Comparison of ENCODE assay signal across 16 cellular contexts in the genomic region with DNA sequence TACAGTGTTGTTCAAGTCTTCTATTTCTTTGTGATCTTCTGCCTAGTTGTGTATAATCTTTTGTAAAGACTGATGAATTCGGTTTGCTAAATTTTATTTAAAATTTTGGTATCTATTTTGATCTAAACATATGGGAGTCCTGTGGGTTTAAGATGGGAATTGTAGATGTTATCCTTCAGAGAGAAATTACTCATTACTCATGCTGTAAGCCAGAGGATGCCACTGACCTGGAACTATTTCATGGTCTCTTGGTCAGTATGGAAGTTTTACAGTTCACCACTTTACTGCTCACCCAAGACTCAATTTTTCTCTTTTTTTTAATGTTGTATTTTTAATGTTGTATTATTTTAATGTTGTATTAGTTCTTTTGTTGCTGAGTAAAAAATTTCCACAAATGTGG.
DNase-seq lines count a peak whose midpoint lies in the region; ATAC-seq and TF ChIP-seq lines count a peak whose summit lies in the region.
"Had no signal": no experiment of that assay in that cellular context is flagged by ENCODE, and none has a peak within 500 bp of the region (broad histone marks: within the 10 kb centered on the region; RNA-seq: fewer than 3 reads in every experiment).

No MANE protein-coding gene starts in this region.

- H2BK20ac ChIP-seq in IMR-90 (ENCODE audit: low read depth, low read length): 0 out of 2 replicates have a peak overlapping the region, but pooled peaks have one; percentile 57

- no peak overlapping the region for H3K27ac ChIP-seq in ACC112 (ENCODE audit: low read depth, low read length)
- no peak overlapping the region for H3K27ac ChIP-seq in IMR-90 (ENCODE audit: insufficient read depth, low read length)
- H3K27ac ChIP-seq in tibial artery: no peak overlapping the region
- H3K27ac ChIP-seq: SJCRH30 had no signal

- intact Hi-C loops in IMR-90 (cut with micrococcal nuclease): no loop called here
- intact Hi-C loops in tibial artery (cut with DNase I; ENCODE audit: low total_unique reads): no loop called here

- no peaks in the 10 kb centered on the region for H3K79me2 ChIP-seq in ACC112 (ENCODE audit: control insufficient read depth, insufficient read depth, low read length, unreplicated experiment)

- H2BK5ac ChIP-seq in IMR-90 (ENCODE audit: low read depth, low read length, poor library complexity, severe bottlenecking): peak overlapping the region; percentile 40

- no peak overlapping the region for H2AK9ac ChIP-seq in IMR-90 (replicated peaks; ENCODE audit: low read depth, low read length, poor library complexity)

- BruUV-seq in IMR-90 (replicated peaks; lab: Mats Ljungman, UMichigan): no TSS peak

- no peaks in the 10 kb centered on the region for H3K79me1 ChIP-seq in IMR-90 (ENCODE audit: low read depth in 1 of 2, low read length in 2 of 2)

- peak overlapping the region; percentile 61; the same call in 1 of the 2 replicates for H3K18ac ChIP-seq in IMR-90 (ENCODE audit: low read depth, low read length)

- H2AFZ ChIP-seq in ACC112 (ENCODE audit: low read length, unreplicated experiment): peak overlapping the region; percentile 32
- H2AFZ ChIP-seq in IMR-90 (replicated peaks; ENCODE audit: low read length, poor library complexity): no peak overlapping the region

- H3K14ac ChIP-seq in IMR-90 (replicated peaks; ENCODE audit: low read depth, low read length): no peak overlapping the region

- peak overlapping the region; percentile 79; the same call in 1 of the 2 replicates for H2BK120ac ChIP-seq in IMR-90 (ENCODE audit: low read depth, low read length)

- no peak overlapping the region for H3K56ac ChIP-seq in IMR-90 (ENCODE audit: extremely low read depth, insufficient read depth, low read length)

- no peak overlapping the region for H3K9ac ChIP-seq in IMR-90 (ENCODE audit: low read depth, low read length)

- H3K27me3 ChIP-seq in ACC112 (ENCODE audit: insufficient read depth, low read length) (no peaks in the 10 kb centered on the region), IMR-90 (ENCODE audit: control insufficient read depth, insufficient read depth, low read length) (no peaks in the 10 kb centered on the region), tibial artery (no peaks in the 10 kb centered on the region)
- H3K27me3 ChIP-seq: SJCRH30 had no signal

- no peak for TF ChIP-seq POLR2A in IMR-90 (IDR thresholded peaks at IDR 0.05; ENCODE audit: low read depth, low read length)

- H4K91ac ChIP-seq in IMR-90 (ENCODE audit: insufficient read depth, low read depth, low read length): no peak overlapping the region

- no peak overlapping the region for H3K4ac ChIP-seq in IMR-90 (ENCODE audit: low read depth, low read length)

- TF ChIP-seq RAD21 in IMR-90 (IDR thresholded peaks at IDR 0.05; ENCODE audit: low read length): no peak

- ATAC-seq in IMR-90 (ENCODE audit: low read depth): no peak

- dilution Hi-C loops in IMR-90 (cut with HindIII; ENCODE audit: low sequenced_read_pairs, unreplicated experiment): no loop called here

- CTCF ChIA-PET in IMR-90 (lab: Yijun Ruan, JAX): interaction anchor here (0.6 kb wide), 1 partner anchor 21 kb away, joined by 3 read pairs; no protein-coding TSS in a partner anchor

- H4K5ac ChIP-seq in IMR-90 (ENCODE audit: low read depth, low read length): no peak overlapping the region; the same call in 1 of the 2 replicates

- H3K4me3 ChIP-seq in ACC112 (ENCODE audit: low read depth, low read length) (no peak overlapping the region), IMR-90 (ENCODE audit: insufficient read depth, low read depth, low read length) (no peak overlapping the region), astrocyte of the spinal cord (ENCODE audit: low read depth, low read length) (no peak overlapping the region), tibial artery (no peak overlapping the region)
- H3K4me3 ChIP-seq: SJCRH30 had no signal

- H4K20me1 ChIP-seq in IMR-90 (ENCODE audit: insufficient read depth, low read length): no peaks in the 10 kb centered on the region

- peaks cover 10% of the 10 kb centered on the region for H3K9me3 ChIP-seq in IMR-90 (ENCODE audit: control insufficient read depth, insufficient read depth, low read length)
- H3K9me3 ChIP-seq in tibial artery: peaks cover 0 to 5% (median 4%) of the 10 kb centered on the region in 3 donors
- H3K9me3 ChIP-seq: SJCRH30 had no signal

- H3K36me3 ChIP-seq in ACC112 (ENCODE audit: insufficient read depth, low read length) (0 out of 2 replicates have a peak, but pooled peaks cover 11% of the 10 kb centered on the region), IMR-90 (ENCODE audit: control insufficient read depth, insufficient read depth, low read length) (no peaks in the 10 kb centered on the region), tibial artery (no peaks in the 10 kb centered on the region)
- H3K36me3 ChIP-seq: SJCRH30 had no signal

- in situ Hi-C loops in IMR-90 (cut with MboI; ENCODE audit: low sequenced_read_pairs) (no loop called here), astrocyte of the spinal cord (cut with HindIII; ENCODE audit: low sequenced_read_pairs) (no loop called here)

- TF ChIP-seq CTCF in IMR-90 (conservative IDR thresholded peaks at IDR 0.05; ENCODE audit: low read depth, low read length) (no peak), astrocyte of the spinal cord (IDR thresholded peaks at IDR 0.05; ENCODE audit: low read depth, low read length) (no peak), tibial artery (IDR thresholded peaks at IDR 0.05) (no peak)

- H3K23ac ChIP-seq in IMR-90 (ENCODE audit: low read depth, low read length): no peak overlapping the region

- no peak overlapping the region for H2BK15ac ChIP-seq in IMR-90 (ENCODE audit: low read depth, low read length)

- no peak overlapping the region for H3K4me2 ChIP-seq in IMR-90 (ENCODE audit: low read depth, low read length)

- DNase-seq in IMR-90: no peak
- DNase-seq in astrocyte of the spinal cord (ENCODE audit: low read depth, low spot score): peak; percentile 19
- DNase-seq in iris pigment epithelial cell (ENCODE audit: low read depth): peak; percentile 48
- no peak for DNase-seq in activated naive CD4-positive, alpha-beta T cell treated with Interleukin-2 at 50 U/mL for 16 hours
- no peak for DNase-seq in stimulated activated CD4-positive, alpha-beta T cell treated with anti-CD3 and anti-CD28 coated beads, Interleukin-2, amount 100 ng/mL, for 48 hours
- DNase-seq in cerebellar cortex (ENCODE audit: low spot score): no peak
- DNase-seq in tibial artery: no peak
- DNase-seq: C1 segment of cervical spinal cord, DMS 273 treated with DMSO at 0.1 percent for 48 hours, HCEC 1CT, NCI-H1417, NCI-H1930, NCI-H69, RPMI8226, SJCRH30 had no signal

- no CpG with 5 or more reads among the region's 1 CpG for WGBS in IMR-90 (ENCODE audit: extremely low coverage in 2 of 2, insufficient read length in 1 of 2), 2 experiments

- H2AK5ac ChIP-seq in IMR-90 (ENCODE audit: low read depth, low read length): no peak overlapping the region

- POLR2A ChIA-PET in IMR-90 (lab: Charles Lee; ENCODE audit: unreplicated experiment): no interaction called here

- H3K4me1 ChIP-seq in ACC112 (ENCODE audit: control insufficient read depth, insufficient read depth, low read length, unreplicated experiment) (peaks cover 23% of the 10 kb centered on the region), IMR-90 (ENCODE audit: control insufficient read depth, insufficient read depth, low read length) (peaks cover 6% of the 10 kb centered on the region; the same call in 1 of the 2 replicates), tibial artery (no peaks in the 10 kb centered on the region)

- peak overlapping the region; percentile 30 to 31; a peak in 3 of 4 replicates for H4K8ac ChIP-seq in IMR-90 (ENCODE audit: low read depth in 2 of 2, low read length in 2 of 2)

- H3K9me1 ChIP-seq in IMR-90 (ENCODE audit: insufficient read depth, low read length): no peaks in the 10 kb centered on the region

TF ChIP-seq in IMR-90, 13 proteins besides CTCF, POLR2A, EP300 and RAD21:
- TF ChIP-seq RCOR1 (IDR thresholded peaks at IDR 0.05; ENCODE audit: insufficient replicate concordance, low read length) (no peak), SMC3 (IDR thresholded peaks at IDR 0.05; ENCODE audit: low read depth, low read length) (no peak), MAFK (IDR thresholded peaks at IDR 0.05; ENCODE audit: low read depth, low read length) (no peak), MXI1 (IDR thresholded peaks at IDR 0.05; ENCODE audit: borderline replicate concordance, low read depth, low read length) (no peak)

Comparison
In these comparisons a context has a peak if more than half of its experiments do, and no peak if none do; other contexts are left out.
1. DNase-seq: peak in astrocyte of the spinal cord (single experiment) and iris pigment epithelial cell (single experiment); none in IMR-90 (single experiment), activated naive CD4-positive, alpha-beta T cell treated with Interleukin-2 at 50 U/mL for 16 hours (single experiment), stimulated activated CD4-positive, alpha-beta T cell treated with anti-CD3 and anti-CD28 coated beads, Interleukin-2, amount 100 ng/mL, for 48 hours (0 of 2), cerebellar cortex (single experiment) and tibial artery (0 of 2).